Comparison of ENCODE assay signal across 8 cellular contexts in genomic region chr12:6632026-6632978, GRCh38. TPM values are rescaled to one million over a fixed set of nuclear protein-coding genes. Genes with fewer than 3 reads are reported as not detected.
DNase-seq lines count a peak whose midpoint lies in the region; ATAC-seq and TF ChIP-seq lines count a peak whose summit lies in the region.

No MANE protein-coding gene starts in this region.

- DNase-seq in NCI-H345 (lab: John Stamatoyannopoulos, UW), result peak; percentile 11
- DNase-seq in NCI-H345 treated with DMSO at 0.1 percent for 48 hours (lab: John Stamatoyannopoulos, UW; ENCODE audit: unreplicated experiment), result no peak
- DNase-seq in NCI-H69 (lab: John Stamatoyannopoulos, UW), result peak; percentile 55
- DNase-seq in activated effector memory CD4-positive, alpha-beta T cell treated with anti-CD3 and anti-CD28 coated beads, Interleukin-2, amount 50 U/mL, for 16 hours, result peak; percentile 78
- no peak for DNase-seq in lower lobe of right lung
- no peak for DNase-seq in ovary
- DNase-seq in NCI-H146 treated with DMSO at 0.1 percent for 48 hours (lab: John Stamatoyannopoulos, UW; ENCODE audit: unreplicated experiment), result no peak

- POLR2A ChIA-PET in HEK293 (lab: Yijun Ruan, JAX), result interaction anchor here (0.6 to 1.1 kb wide), 4 partner anchors 36 to 219 kb away, joined by 3 to 5 read pairs (median 4); partner anchors contain the start of genes CDCA3, COPS7A and NOP2

- ATAC-seq in lower lobe of right lung, result peak; percentile 33 to 47

- H3K4me1 ChIP-seq in HEK293 (ENCODE audit: control insufficient read depth, insufficient read depth, low read length) (peaks cover 3% of the 10 kb centered on the region; the same call in 1 of the 2 replicates), lower lobe of right lung (peaks cover 10% of the 10 kb centered on the region), ovary (ENCODE audit: insufficient read depth) (no peaks in the 10 kb centered on the region)

- TF ChIP-seq EP300 in ovary (IDR thresholded peaks at IDR 0.05), result no peak

- H3K27ac ChIP-seq in HEK293 (ENCODE audit: extremely low read depth, low read depth, low read length) (no peak overlapping the region), lower lobe of right lung (peak overlapping the region; percentile 41), ovary (no peak overlapping the region)

- no peak for TF ChIP-seq CTCF in HEK293 (tag by site-specific recombination; IDR thresholded peaks at IDR 0.05)
- no peak for TF ChIP-seq CTCF in lower lobe of right lung (IDR thresholded peaks at IDR 0.05)
- no peak for TF ChIP-seq CTCF in ovary (IDR thresholded peaks at IDR 0.05)

- H3K4me3 ChIP-seq in HEK293 (ENCODE audit: low read depth, low read length) (no peak overlapping the region), lower lobe of right lung (peak overlapping the region; percentile 19), ovary (no peak overlapping the region)

- intact Hi-C loops in lower lobe of right lung (cut with DNase I) (no loop called here), ovary (cut with DNase I) (no loop called here)

- H3K9me3 ChIP-seq in HEK293 (ENCODE audit: control insufficient read depth, insufficient read depth, low read depth, low read length) (no peaks in the 10 kb centered on the region), lower lobe of right lung (no peaks in the 10 kb centered on the region), ovary (no peaks in the 10 kb centered on the region)

- CTCF ChIA-PET in HEK293 (lab: Yijun Ruan, JAX), result interaction anchor here (0.6 to 1.7 kb wide), 4 partner anchors 11 to 332 kb away, joined by 3 to 4 read pairs (median 4); no protein-coding TSS in a partner anchor

- H3K36me3 ChIP-seq in HEK293 (ENCODE audit: control insufficient read depth in 2 of 2, insufficient read depth in 1 of 2, low read length in 2 of 2) (no peaks in the 10 kb centered on the region), lower lobe of right lung (no peaks in the 10 kb centered on the region), ovary (no peaks in the 10 kb centered on the region)

- no peaks in the 10 kb centered on the region for H3K27me3 ChIP-seq in lower lobe of right lung (ENCODE audit: low read depth)
- H3K27me3 ChIP-seq in ovary, result no peaks in the 10 kb centered on the region

- TF ChIP-seq POLR2A in ovary (IDR thresholded peaks at IDR 0.05), result no peak

- WGBS in ovary, 3 donors, result 51 to 55% (median 54%) methylated on average over 21 of the region's 21 CpGs

TF ChIP-seq in HEK293, 187 proteins besides CTCF, POLR2A, EP300 and RAD21:
- 0 out of 2 replicates have a peak, but pooled peaks have one; percentile 31 for TF ChIP-seq ZBTB48 (tag by site-specific recombination; IDR thresholded peaks at IDR 0.05)
- TF ChIP-seq ZNF513 (tag by site-specific recombination; IDR thresholded peaks at IDR 0.05), result no peak
- 0 out of 2 replicates have a peak, but pooled peaks have one; percentile 15 for TF ChIP-seq ZNF394 (tag by site-specific recombination; IDR thresholded peaks at IDR 0.05; ENCODE audit: borderline replicate concordance)
- TF ChIP-seq GLIS1 (tag by site-specific recombination; IDR thresholded peaks at IDR 0.05), result peak; percentile 34; the same call in 1 of the 2 replicates

RNA-seq across cellular contexts. Expression of gene LPAR5, which starts 3.5 kb away (rescaled TPM):
- total RNA-seq in lower lobe of right lung, result 3.8 TPM
- total RNA-seq in ovary, result 1 to 10 TPM in 6 of 7 donors, under 1 TPM in 1; 0.83 to 2.2 (median 1.3) TPM
- 1 to 10 TPM in 1 of 2 donors, under 1 TPM in 1; 0.57 to 2.6 TPM for polyA plus RNA-seq in ovary

RNA-seq across cellular contexts. Expression of gene ACRBP, which starts 14.9 kb away (rescaled TPM):
- total RNA-seq in lower lobe of right lung (7.2 TPM), ovary (1 to 10 TPM in 3 of 7 donors, under 1 TPM in 4; 0.30 to 2.5 (median 0.92) TPM)
- polyA plus RNA-seq in ovary, result 1 to 10 TPM in 1 of 2 donors, under 1 TPM in 1; 0.54 to 2.9 TPM

RNA-seq across cellular contexts. Expression of gene CHD4, which starts 25.1 kb away (rescaled TPM):
- 169 TPM for total RNA-seq in lower lobe of right lung
- total RNA-seq in ovary, result 100 to 1,000 TPM; 137 to 297 (median 227) TPM
- polyA plus RNA-seq in ovary, result 100 to 1,000 TPM; 118 to 177 TPM

RNA-seq across cellular contexts. Expression of gene ING4, which starts 30.6 kb away (rescaled TPM):
- total RNA-seq in lower lobe of right lung, result 41.3 TPM
- total RNA-seq in ovary, result 10 to 100 TPM; 26.1 to 39.9 (median 35.0) TPM
- polyA plus RNA-seq in ovary, result 10 to 100 TPM; 64.9 to 90.0 TPM

RNA-seq across cellular contexts. Expression of gene ZNF384, which starts 56.9 kb away (rescaled TPM):
- 48.7 TPM for total RNA-seq in lower lobe of right lung
- total RNA-seq in ovary, result 10 to 100 TPM; 22.1 to 64.9 (median 58.2) TPM
- polyA plus RNA-seq in ovary, result 10 to 100 TPM; 44.4 to 59.0 TPM

Comparison
In these comparisons a context has a peak if more than half of its experiments do, and no peak if none do; other contexts are left out.
1. DNase-seq: peak in NCI-H345 (single experiment), NCI-H69 (single experiment) and activated effector memory CD4-positive, alpha-beta T cell treated with anti-CD3 and anti-CD28 coated beads, Interleukin-2, amount 50 U/mL, for 16 hours (single experiment); none in NCI-H345 treated with DMSO at 0.1 percent for 48 hours (single experiment), lower lobe of right lung (single experiment), ovary (0 of 5) and NCI-H146 treated with DMSO at 0.1 percent for 48 hours (single experiment).